8 cellular contexts compared by ENCODE assay signal in the genomic region with DNA sequence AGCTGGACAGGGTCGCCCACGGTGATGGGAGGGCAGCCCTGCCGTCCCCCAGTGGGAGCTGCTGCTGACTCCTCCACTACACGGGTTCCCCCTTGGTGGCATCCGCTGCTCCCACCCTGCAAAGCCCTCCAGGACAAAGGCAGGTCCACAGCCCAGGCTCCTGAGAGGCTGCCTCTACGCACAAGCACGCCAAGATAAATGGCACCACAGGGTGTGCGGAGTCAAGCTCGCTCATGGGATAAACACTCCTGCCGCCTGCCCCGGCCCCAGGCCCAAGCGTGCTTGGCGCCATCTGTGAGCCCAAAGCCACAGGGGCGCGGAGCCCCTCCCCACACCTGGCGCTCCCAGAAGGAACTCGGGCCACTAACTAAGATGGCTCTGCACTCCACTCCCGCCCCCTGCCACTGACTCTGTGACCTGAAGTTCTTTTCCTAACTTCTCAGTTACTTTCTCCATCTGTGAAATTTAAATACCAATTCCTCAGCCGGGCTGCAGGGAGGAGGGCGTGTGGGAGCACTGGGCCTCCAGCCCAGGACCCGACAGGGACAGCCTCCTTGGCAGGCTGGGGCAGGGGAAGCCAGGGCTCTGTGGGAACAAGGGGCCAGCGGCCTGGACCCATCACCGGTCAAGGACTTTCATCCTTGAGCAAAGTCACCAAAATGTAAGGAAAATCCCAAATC. TPM values are rescaled to one million over a fixed set of nuclear protein-coding genes. Genes with fewer than 3 reads are reported as not detected.
DNase-seq lines count a peak whose midpoint lies in the region; ATAC-seq and TF ChIP-seq lines count a peak whose summit lies in the region.

No MANE protein-coding gene starts in this region.

- no peaks in the 10 kb centered on the region for H3K27me3 Mint-ChIP-seq in Caco-2 (ENCODE audit: insufficient read depth, unreplicated experiment)

- intact Hi-C loops in Caco-2 (cut with micrococcal nuclease; ENCODE audit: unreplicated experiment) (loop anchor here (2.0 kb wide), 1 partner anchor 15 kb away; the partner anchor contains the start of gene EHD1), Panc1 (cut with micrococcal nuclease; ENCODE audit: unreplicated experiment) (no loop called here), esophagus muscularis mucosa (cut with DNase I) (no loop called here)

- no peak overlapping the region for H3K9ac ChIP-seq in trophoblast cell (ENCODE audit: low read length)

- no peak for TF ChIP-seq POLR2A in esophagus muscularis mucosa (IDR thresholded peaks at IDR 0.05; ENCODE audit: low read depth)

- H3K79me1 ChIP-seq in trophoblast cell (ENCODE audit: low read length), result peaks cover 18% of the 10 kb centered on the region

- no peak overlapping the region for H3K23ac ChIP-seq in trophoblast cell (ENCODE audit: low read length)

- H3K14ac ChIP-seq in trophoblast cell (ENCODE audit: low read length), result peak overlapping the region; percentile 37

- H3K27ac ChIP-seq in Panc1 (ENCODE audit: low read length) (peak overlapping the region; percentile 85), esophagus muscularis mucosa (replicated peaks in 1 of 4) (peak overlapping the region; percentile 93 to 98 (median 94)), trophoblast cell (ENCODE audit: low read depth, low read length) (no peak overlapping the region)

- CTCF ChIA-PET in Caco-2 (lab: Charles Lee) (interaction anchor here (1.2 to 1.4 kb wide), 2 partner anchors 10 to 14 kb away, joined by 3 to 6 read pairs; no protein-coding TSS in a partner anchor), Panc1 (lab: Charles Lee) (interaction anchor here (0.6 to 1.7 kb wide), 2 partner anchors 10 to 12 kb away, joined by 8 read pairs; no protein-coding TSS in a partner anchor)

- TF ChIP-seq EP300 in esophagus muscularis mucosa (IDR thresholded peaks at IDR 0.05), result no peak

- H3K27me3 ChIP-seq in Caco-2 (replicated peaks; ENCODE audit: control insufficient read depth, insufficient read depth, low read length) (no peaks in the 10 kb centered on the region), Panc1 (ENCODE audit: control insufficient read depth, insufficient read depth, low read length) (no peaks in the 10 kb centered on the region), esophagus muscularis mucosa (no peaks in the 10 kb centered on the region), trophoblast cell (ENCODE audit: insufficient read depth, low read length) (no peaks in the 10 kb centered on the region)

- no peak overlapping the region for H2BK5ac ChIP-seq in trophoblast cell (ENCODE audit: low read depth, low read length, poor library complexity)

- peak overlapping the region; percentile 76 for H3K27ac Mint-ChIP-seq in Caco-2 (ENCODE audit: unreplicated experiment)

- ATAC-seq in Panc1, result no peak
- ATAC-seq in HG03097 (IDR thresholded peaks at IDR 0.05; ENCODE audit: low FRiP score, unreplicated experiment), result no peak

- H3K36me3 ChIP-seq in Caco-2 (ENCODE audit: control insufficient read depth, insufficient read depth, low read length) (peaks cover 8% of the 10 kb centered on the region), Panc1 (ENCODE audit: control insufficient read depth, insufficient read depth, low read length) (no peaks in the 10 kb centered on the region), esophagus muscularis mucosa (peaks cover 14 to 27% (median 22%) of the 10 kb centered on the region in 4 donors), trophoblast cell (ENCODE audit: control insufficient read depth in 1 of 2, insufficient read depth in 2 of 2, low read length in 2 of 2) (peaks cover 24 to 34% of the 10 kb centered on the region in 2 experiments)

- H2BK120ac ChIP-seq in trophoblast cell (ENCODE audit: insufficient read depth, low read length, poor library complexity), result peak overlapping the region; percentile 8

- H3K4me3 Mint-ChIP-seq in Caco-2 (ENCODE audit: unreplicated experiment), result no peak overlapping the region

- peaks cover 13% of the 10 kb centered on the region for H3K4me1 Mint-ChIP-seq in Caco-2 (ENCODE audit: low read depth, unreplicated experiment)

- H3K79me2 ChIP-seq in trophoblast cell (ENCODE audit: control insufficient read depth, insufficient read depth, low read length, poor library complexity), result peaks cover 16% of the 10 kb centered on the region

- H3K9me3 Mint-ChIP-seq in Caco-2 (ENCODE audit: unreplicated experiment), result no peaks in the 10 kb centered on the region

- BruUV-seq in Caco-2 (replicated peaks; lab: Mats Ljungman, UMichigan) (no TSS peak), Panc1 (replicated peaks; lab: Mats Ljungman, UMichigan) (no TSS peak)

- WGBS in esophagus muscularis mucosa, result 33% methylated on average over 17 of the region's 23 CpGs
- WGBS in trophoblast cell (ENCODE audit: extremely low coverage, insufficient coverage, insufficient read length), result no CpG with 5 or more reads among the region's 23 CpGs

- no peak overlapping the region for H4K12ac ChIP-seq in trophoblast cell (ENCODE audit: low read depth, low read length)

- peak overlapping the region; percentile 17 for H2AFZ ChIP-seq in trophoblast cell (ENCODE audit: insufficient read depth, low read length, poor library complexity)

- no peak for DNase-seq in Caco-2
- no peak for DNase-seq in Panc1 (ENCODE audit: low read depth, low spot score)
- no peak for DNase-seq in esophagus muscularis mucosa (ENCODE audit: extremely low spot score)
- no peak for DNase-seq in trophoblast cell
- DNase-seq in hepatic stellate cell (ENCODE audit: low spot score), result no peak
- DNase-seq in NCI-H526 (lab: John Stamatoyannopoulos, UW), result no peak
- no peak for DNase-seq in HK-2 (ENCODE audit: unreplicated experiment)

- H3K36me3 Mint-ChIP-seq in Caco-2 (ENCODE audit: insufficient read depth, unreplicated experiment), result peaks cover 62% of the 10 kb centered on the region

- peak overlapping the region; percentile 74 for H3K18ac ChIP-seq in trophoblast cell (ENCODE audit: low read length)

- in situ Hi-C loops in Panc1 (cut with HindIII; ENCODE audit: low pct_unique_long_range_greater_than_20kb, low sequenced_read_pairs), result no loop called here

- H3K4me3 ChIP-seq in Caco-2 (ENCODE audit: low read depth, low read length), result no peak overlapping the region
- H3K4me3 ChIP-seq in Panc1 (ENCODE audit: low read depth in 2 of 2, low read length in 2 of 2), result peak overlapping the region in 1 of 2 experiments; percentile 13; a peak in 1 of 4 replicates
- H3K4me3 ChIP-seq in esophagus muscularis mucosa, result peak overlapping the region; percentile 10 to 45 (median 32)
- H3K4me3 ChIP-seq in trophoblast cell (ENCODE audit: low read depth, low read length), result no peak overlapping the region

- H2BK12ac ChIP-seq in trophoblast cell (ENCODE audit: low read length), result peak overlapping the region; percentile 15

- H3K9me3 ChIP-seq in Caco-2 (no peaks in the 10 kb centered on the region), Panc1 (ENCODE audit: control insufficient read depth, insufficient read depth, low read depth, low read length) (no peaks in the 10 kb centered on the region), esophagus muscularis mucosa (no peaks in the 10 kb centered on the region), trophoblast cell (ENCODE audit: insufficient read depth, low read depth, low read length) (no peaks in the 10 kb centered on the region)

- H3K4me1 ChIP-seq in Caco-2 (peaks cover 44% of the 10 kb centered on the region), Panc1 (ENCODE audit: control insufficient read depth, insufficient read depth, low read length) (peaks cover 63% of the 10 kb centered on the region), esophagus muscularis mucosa (peaks cover 96 to 100% (median 98%) of the 10 kb centered on the region in 4 donors), trophoblast cell (ENCODE audit: control insufficient read depth in 1 of 2, insufficient read depth in 2 of 2, low read length in 2 of 2) (peaks cover 28 to 31% of the 10 kb centered on the region in 2 experiments)

- TF ChIP-seq CTCF in Caco-2 (IDR thresholded peaks at IDR 0.05; ENCODE audit: insufficient read depth in 1 of 2, low read depth in 1 of 2, low read length in 1 of 2, severe bottlenecking in 1 of 2, unreplicated experiment in 1 of 2) (no peak), Panc1 (IDR thresholded peaks at IDR 0.05) (no peak), esophagus muscularis mucosa (IDR thresholded peaks at IDR 0.05) (no peak)

- H3K4me2 ChIP-seq in trophoblast cell (ENCODE audit: low read length), result no peak overlapping the region

- H4K8ac ChIP-seq in trophoblast cell (ENCODE audit: low read depth, low read length), result peak overlapping the region; percentile 4

- peak overlapping the region; percentile 39 for H3K4ac ChIP-seq in trophoblast cell (ENCODE audit: low read depth, low read length)

- H2AK5ac ChIP-seq in trophoblast cell (ENCODE audit: low read length), result peak overlapping the region; percentile 32

- peak overlapping the region; percentile 28 for H4K91ac ChIP-seq in trophoblast cell (ENCODE audit: low read depth, low read length)

- POLR2A ChIA-PET in Caco-2 (lab: Charles Lee) (no interaction called here), Panc1 (lab: Charles Lee) (interaction anchor here (1.3 kb wide), 1 partner anchor 31 kb away, joined by 3 read pairs; no protein-coding TSS in a partner anchor)

RNA-seq across cellular contexts. Expression of gene EHD1, which starts 14.9 kb away (rescaled TPM):
- total RNA-seq in Caco-2 (2022) (123 and 129 TPM in 2 replicates), Panc1 (2021; ENCODE audit: unreplicated experiment) (186 TPM), esophagus muscularis mucosa (100 to 1,000 TPM in 2 of 4 donors, 10 to 100 TPM in 2; 57.0 to 193 (median 104) TPM)
- polyA plus RNA-seq in Panc1 (2012; ENCODE audit: insufficient read length), result 280 TPM
- 138 and 148 TPM in 2 replicates for polyA plus RNA-seq in trophoblast cell (2013)

RNA-seq across cellular contexts. Expression of gene CDC42BPG, which starts 19.1 kb away (rescaled TPM):
- total RNA-seq in Caco-2 (2022) (29.1 and 36.0 TPM in 2 replicates), Panc1 (2021; ENCODE audit: unreplicated experiment) (4.1 TPM), esophagus muscularis mucosa (under 1 TPM in 3 of 4 donors, not detected in 1; 0.33 to 0.46 (median 0.39) TPM)
- 3.1 TPM for polyA plus RNA-seq in Panc1 (2012; ENCODE audit: insufficient read length)
- polyA plus RNA-seq in trophoblast cell (2013), result 19.4 and 20.9 TPM in 2 replicates

RNA-seq across cellular contexts. Expression of gene MEN1, which starts 53.2 kb away (rescaled TPM):
- 32.7 and 36.8 TPM in 2 replicates for total RNA-seq in Caco-2 (2022)
- 54.5 TPM for total RNA-seq in Panc1 (2021; ENCODE audit: unreplicated experiment)
- polyA plus RNA-seq in Panc1 (2012; ENCODE audit: insufficient read length), result 84.8 TPM
- total RNA-seq in esophagus muscularis mucosa, result 10 to 100 TPM; 10.4 to 18.7 (median 11.5) TPM
- polyA plus RNA-seq in trophoblast cell (2013), result 53.4 and 53.7 TPM in 2 replicates

RNA-seq across cellular contexts. Expression of gene ATG2A, which starts 53.5 kb away (rescaled TPM):
- total RNA-seq in Caco-2 (2022), result 27.9 and 31.1 TPM in 2 replicates
- 28.8 TPM for total RNA-seq in Panc1 (2021; ENCODE audit: unreplicated experiment)
- polyA plus RNA-seq in Panc1 (2012; ENCODE audit: insufficient read length), result 32.7 TPM
- 10 to 100 TPM; 19.9 to 28.7 (median 26.1) TPM for total RNA-seq in esophagus muscularis mucosa
- 16.5 and 17.3 TPM in 2 replicates for polyA plus RNA-seq in trophoblast cell (2013)

Comparison
In these comparisons a context has a peak if more than half of its experiments do, and no peak if none do; other contexts are left out.
1. H3K4me3 ChIP-seq: peak in esophagus muscularis mucosa (4 of 4); none in Caco-2 (single experiment) and trophoblast cell (single experiment).